Comparison of ENCODE assay signal across 13 cellular contexts in the genomic region with DNA sequence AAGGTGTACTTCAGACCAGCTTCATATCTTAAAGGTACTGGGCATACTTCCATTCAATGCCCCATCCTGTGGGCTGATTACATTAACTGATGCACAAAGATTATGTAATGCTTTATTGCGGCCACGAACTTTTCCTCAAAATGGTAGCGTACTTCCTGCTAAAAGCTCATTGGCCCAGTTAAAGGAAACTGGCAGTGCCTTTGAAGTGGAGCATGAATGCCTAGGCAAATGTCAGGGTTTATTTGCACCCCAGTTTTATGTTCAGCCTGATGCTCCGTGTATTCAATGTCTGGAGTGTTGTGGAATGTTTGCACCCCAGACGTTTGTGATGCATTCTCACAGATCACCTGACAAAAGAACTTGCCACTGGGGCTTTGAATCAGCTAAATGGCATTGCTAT. TPM values are rescaled to one million over a fixed set of nuclear protein-coding genes. Genes with fewer than 3 reads are reported as not detected.
DNase-seq lines count a peak whose midpoint lies in the region; ATAC-seq and TF ChIP-seq lines count a peak whose summit lies in the region.
"Had no signal": no experiment of that assay in that cellular context is flagged by ENCODE, and none has a peak within 500 bp of the region (broad histone marks: within the 10 kb centered on the region; RNA-seq: fewer than 3 reads in every experiment).

No MANE protein-coding gene starts in this region.

- H3K4me3 ChIP-seq in left ventricle myocardium inferior (peak overlapping the region; percentile 91), ascending aorta (peak overlapping the region; percentile 23 to 91), kidney epithelial cell (ENCODE audit: low read depth, low read length) (peak overlapping the region; percentile 0), upper lobe of right lung (peak overlapping the region; percentile 8)

- DNase-seq in left ventricle myocardium inferior (no peak), Right ventricle myocardium superior (no peak), ascending aorta (ENCODE audit: low spot score in 2 of 2) (no peak), kidney epithelial cell (ENCODE audit: low read depth) (no peak), upper lobe of right lung (no peak), GDM1 (lab: John Stamatoyannopoulos, UW) (no peak), occipital lobe (lab: John Stamatoyannopoulos, UW) (no peak), GM20000 (ENCODE audit: low spot score) (no peak)
- DNase-seq: activated T-cell treated with anti-CD3 and anti-CD28 coated beads, Interleukin-2, amount 50 U/mL, for 1 hour; central memory CD4-positive, alpha-beta T cell; NCI-H510A treated with DMSO at 0.1 percent for 48 hours; T-helper 9 cell; upper lobe of left lung had no signal

- no peak overlapping the region for H3K27ac ChIP-seq in left ventricle myocardium inferior (replicated peaks)
- H3K27ac ChIP-seq in ascending aorta = no peak overlapping the region
- no peak overlapping the region for H3K27ac ChIP-seq in upper lobe of right lung
- H3K27ac ChIP-seq: upper lobe of left lung had no signal

- H3K9me3 ChIP-seq in left ventricle myocardium inferior (replicated peaks) (no peaks in the 10 kb centered on the region), ascending aorta (no peaks in the 10 kb centered on the region), upper lobe of right lung (no peaks in the 10 kb centered on the region)
- H3K9me3 ChIP-seq: upper lobe of left lung had no signal

- TF ChIP-seq CTCF in left ventricle myocardium inferior (IDR thresholded peaks at IDR 0.05; ENCODE audit: borderline replicate concordance) (no peak), ascending aorta (IDR thresholded peaks at IDR 0.05) (no peak), kidney epithelial cell (IDR thresholded peaks at IDR 0.05; ENCODE audit: insufficient read depth, low read length, poor library complexity, severe bottlenecking) (no peak), upper lobe of right lung (IDR thresholded peaks at IDR 0.05) (no peak), GM20000 (IDR thresholded peaks at IDR 0.05; ENCODE audit: extremely low read depth, missing control alignments) (no peak)

- intact Hi-C loops in left ventricle myocardium inferior (cut with micrococcal nuclease) = loop anchor here (10.0 kb wide), 1 partner anchor 46 kb away; no protein-coding TSS in a partner anchor
- intact Hi-C loops in Right ventricle myocardium superior (cut with DNase I) = no loop called here
- intact Hi-C loops in ascending aorta (cut with DNase I) = no loop called here
- intact Hi-C loops in upper lobe of right lung (cut with DNase I) = no loop called here

- H3K4me1 ChIP-seq in left ventricle myocardium inferior = peaks cover 85% of the 10 kb centered on the region
- peaks cover 16 to 17% of the 10 kb centered on the region in 2 donors for H3K4me1 ChIP-seq in ascending aorta
- H3K4me1 ChIP-seq in upper lobe of right lung = peaks cover 44% of the 10 kb centered on the region

- peaks cover 41% of the 10 kb centered on the region for H3K36me3 ChIP-seq in left ventricle myocardium inferior
- H3K36me3 ChIP-seq in ascending aorta = peaks cover 8 to 12% of the 10 kb centered on the region in 2 donors
- peaks cover 3% of the 10 kb centered on the region for H3K36me3 ChIP-seq in kidney epithelial cell (ENCODE audit: control insufficient read depth, insufficient read depth, low read length)
- peaks cover 12% of the 10 kb centered on the region for H3K36me3 ChIP-seq in upper lobe of right lung

- no peak for ATAC-seq in Right ventricle myocardium superior (ENCODE audit: poor library complexity)
- no peak for ATAC-seq in upper lobe of right lung

- H3K27me3 ChIP-seq in left ventricle myocardium inferior (ENCODE audit: low read depth) = no peaks in the 10 kb centered on the region
- H3K27me3 ChIP-seq in ascending aorta = no peaks in the 10 kb centered on the region
- H3K27me3 ChIP-seq in kidney epithelial cell (ENCODE audit: control insufficient read depth, insufficient read depth, low read length) = no peaks in the 10 kb centered on the region
- no peaks in the 10 kb centered on the region for H3K27me3 ChIP-seq in upper lobe of right lung
- H3K27me3 ChIP-seq: upper lobe of left lung had no signal

RNA-seq across cellular contexts. Expression of gene SKIL, which starts 3.4 kb away (rescaled TPM):
- total RNA-seq in left ventricle myocardium inferior (21.5 TPM), Right ventricle myocardium superior (14.7 TPM), ascending aorta (30.2 TPM), kidney epithelial cell (108 and 117 TPM in 2 replicates), upper lobe of right lung (89.4 TPM), occipital lobe (134 TPM)

RNA-seq across cellular contexts. Expression of gene CLDN11, which starts 57.8 kb away (rescaled TPM):
- total RNA-seq in left ventricle myocardium inferior (4.3 TPM), Right ventricle myocardium superior (2.6 TPM), ascending aorta (7.0 TPM), kidney epithelial cell (2.5 and 2.7 TPM in 2 replicates), upper lobe of right lung (11.7 TPM), occipital lobe (12.3 TPM)

Comparison
In these comparisons a context has a peak if more than half of its experiments do, and no peak if none do; other contexts are left out.
1. H3K4me3 ChIP-seq: peak in every context shown above with its lines; median percentile 91 in left ventricle myocardium inferior; 57 in ascending aorta; 8 in upper lobe of right lung; 0 in kidney epithelial cell.